ENCODE assay signal across 26 cellular contexts in the genomic region with DNA sequence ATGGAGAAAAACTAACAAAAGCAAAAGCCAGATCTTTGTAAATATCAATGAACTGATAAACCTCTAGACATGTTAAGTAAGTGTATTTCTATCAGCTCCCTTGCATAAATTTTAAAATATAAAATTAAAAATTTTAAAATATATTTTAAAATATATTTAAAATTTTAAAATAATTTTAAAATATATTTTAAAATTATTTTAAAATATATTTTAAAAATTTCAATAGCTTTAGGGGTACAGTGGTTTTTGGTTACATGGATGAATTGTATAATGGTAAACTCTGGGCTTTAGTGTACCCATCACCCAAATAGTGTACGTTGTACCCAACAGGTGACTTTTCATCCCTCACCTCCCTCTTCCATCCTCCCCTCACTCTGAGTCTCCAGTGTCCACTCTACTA.
"Had no signal": no experiment of that assay in that cellular context is flagged by ENCODE, and none has a peak within 500 bp of the region (broad histone marks: within the 10 kb centered on the region; RNA-seq: fewer than 3 reads in every experiment).

No MANE protein-coding gene starts in this region.

- H3K4me1 Mint-ChIP-seq: immature natural killer cell, mesothelial cell of epicardium, neural progenitor cell had no signal

- H3K4me3 ChIP-seq: left ventricle myocardium inferior, lung, neural progenitor cell, right atrium auricular region, right lobe of liver, stomach, testis, thyroid gland, transverse colon, upper lobe of left lung, vagina had no signal

- H3K4me3 Mint-ChIP-seq: immature natural killer cell; mesothelial cell of epicardium; naive B cell; natural killer cell; nephron progenitor cell; neural progenitor cell; stimulated activated naive B cell treated with anti-CD40 and anti-IgM and Interleukin-4, amounts not matched to agents 10 μg/mL and 1 μg/mL and 100 μg/mL, for 72 hours had no signal

- H3K9me3 Mint-ChIP-seq: immature natural killer cell, mesothelial cell of epicardium, naive B cell, natural killer cell, nephron progenitor cell, neural progenitor cell had no signal

- DNase-seq: immature natural killer cell; left ventricle myocardium inferior; mesendoderm; naive B cell; natural killer cell; nephron progenitor cell; occipital lobe; right lobe of liver; stimulated activated CD4-positive, alpha-beta T cell treated with anti-CD3 and anti-CD28 coated beads, Interleukin-12 subunit alpha, Interleukin-12 subunit beta, amount 100 ng/mL, for 4 hours; stimulated activated CD4-positive, alpha-beta T cell treated with anti-CD3 and anti-CD28 coated beads, Interleukin-15, amount 100 ng/mL, for 24 hours; stimulated activated CD4-positive, alpha-beta T cell treated with anti-CD3 and anti-CD28 coated beads, Interleukin-2, amount 100 ng/mL, for 24 hours; stimulated activated CD4-positive, alpha-beta T cell treated with anti-CD3 and anti-CD28 coated beads, Interleukin-4, amount 100 ng/mL, for 1 hour; stimulated activated naive B cell treated with anti-CD40 and anti-IgM and Interleukin-4, amounts not matched to agents 10 μg/mL and 1 μg/mL and 100 μg/mL, for 72 hours; stimulated activated naive CD8-positive, alpha-beta T cell treated with anti-CD3 and anti-CD28 coated beads, Interleukin-15, Interleukin-2, amounts not matched to agents 100 U/mL and 50 U/mL, for 24 hours; stomach; testis; thyroid gland; transverse colon; upper lobe of left lung had no signal

- H3K9me3 ChIP-seq: left ventricle myocardium inferior, neutrophil, right atrium auricular region, right lobe of liver, stomach, testis, thyroid gland, transverse colon, upper lobe of left lung, vagina had no signal

- H3K27ac Mint-ChIP-seq: mesothelial cell of epicardium; natural killer cell; nephron progenitor cell; neural progenitor cell; progenitor cell of endocrine pancreas; stimulated activated naive B cell treated with anti-CD40 and anti-IgM and Interleukin-4, amounts not matched to agents 10 μg/mL and 1 μg/mL and 100 μg/mL, for 72 hours had no signal

- ATAC-seq: natural killer cell; right lobe of liver; stimulated activated naive B cell treated with anti-CD40 and anti-IgM and Interleukin-4, amounts not matched to agents 10 μg/mL and 1 μg/mL and 100 μg/mL, for 72 hours; stimulated activated naive CD8-positive, alpha-beta T cell treated with anti-CD3 and anti-CD28 coated beads, Interleukin-15, Interleukin-2, amounts not matched to agents 100 U/mL and 50 U/mL, for 24 hours had no signal

- H3K4me1 ChIP-seq: left ventricle myocardium inferior, neural progenitor cell, right atrium auricular region, right lobe of liver, stomach, testis, thyroid gland, transverse colon, upper lobe of left lung, vagina had no signal

- H3K36me3 Mint-ChIP-seq: natural killer cell had no signal

- H3K27me3 Mint-ChIP-seq: naive B cell; progenitor cell of endocrine pancreas; stimulated activated naive B cell treated with anti-CD40 and anti-IgM and Interleukin-4, amounts not matched to agents 10 μg/mL and 1 μg/mL and 100 μg/mL, for 72 hours had no signal

- H3K27me3 ChIP-seq: neural progenitor cell, neutrophil, right atrium auricular region, right lobe of liver, stomach, testis, thyroid gland, transverse colon, upper lobe of left lung, vagina had no signal

- H3K27ac ChIP-seq: left ventricle myocardium inferior, neural progenitor cell, neutrophil, right atrium auricular region, right lobe of liver, stomach, testis, thyroid gland, transverse colon, upper lobe of left lung, vagina had no signal

- H3K36me3 ChIP-seq: left ventricle myocardium inferior, neural progenitor cell, neutrophil, right atrium auricular region, right lobe of liver, stomach, thyroid gland, transverse colon, upper lobe of left lung, vagina had no signal
